21 cellular contexts compared by ENCODE assay signal in the genomic region with DNA sequence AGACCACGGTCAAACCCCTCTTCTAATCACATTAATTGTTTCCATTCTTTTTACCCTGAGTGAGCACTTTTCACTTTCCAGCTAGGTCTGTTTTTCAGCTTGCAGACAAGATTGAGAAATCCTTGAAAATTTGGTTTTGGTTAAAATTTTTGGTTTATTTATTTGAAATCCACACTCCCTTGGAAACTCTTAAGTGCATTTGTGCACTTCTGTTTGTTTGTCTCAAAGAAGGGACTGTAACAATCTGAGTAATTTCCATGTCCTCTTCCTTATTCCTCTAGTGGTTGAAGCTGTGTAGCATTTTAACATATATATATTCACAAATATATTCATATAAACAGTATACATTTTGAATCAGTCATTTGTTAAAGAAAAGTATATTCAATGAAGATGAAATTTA.
A peak's percentile ranks its signal among the peaks of the same experiment; 100 is the strongest.
DNase-seq lines count a peak whose midpoint lies in the region; ATAC-seq and TF ChIP-seq lines count a peak whose summit lies in the region.
"Had no signal": no experiment of that assay in that cellular context is flagged by ENCODE, and none has a peak within 500 bp of the region (broad histone marks: within the 10 kb centered on the region; RNA-seq: fewer than 3 reads in every experiment).

No MANE protein-coding gene starts in this region.

- POLR2A ChIA-PET in naive thymus-derived CD8-positive, alpha-beta T cell (lab: Charles Lee) = no interaction called here

- no peaks in the 10 kb centered on the region for H3K4me1 Mint-ChIP-seq in naive thymus-derived CD8-positive, alpha-beta T cell
- H3K4me1 Mint-ChIP-seq: IgD-negative memory B cell, neural crest cell had no signal

- DNase-seq in COLO829 (ENCODE audit: low spot score) = peak; percentile 22
- no peak for DNase-seq in ascending aorta (ENCODE audit: low spot score in 2 of 2)
- DNase-seq in Right ventricle myocardium superior = no peak
- DNase-seq in naive thymus-derived CD8-positive, alpha-beta T cell = no peak
- no peak for DNase-seq in WERI-Rb-1
- no peak for DNase-seq in NCI-H2029 (lab: John Stamatoyannopoulos, UW)
- DNase-seq in activated effector memory CD4-positive, alpha-beta T cell treated with Interleukin-2 at 50 U/mL for 16 hours = no peak
- DNase-seq: activated CD4-positive, alpha-beta T cell treated with anti-CD3 and anti-CD28 coated beads, Interleukin-2, amount 50 U/mL, for 48 hours; activated naive CD4-positive, alpha-beta T cell treated with anti-CD3 and anti-CD28 coated beads for 36 hours; DND-41; GOT3; mesendoderm; NCI-H1930; NK-92 treated with Interleukin-12 subunit alpha and Interleukin-12 subunit beta, amount 100 ng/mL, for 24 hours; stimulated activated naive CD4-positive, alpha-beta T cell treated with Interleukin-2 at 50 U/mL for 16 hours; upper lobe of right lung had no signal

- no peak overlapping the region for H3K9ac ChIP-seq in skeletal muscle tissue (ENCODE audit: low read depth in 1 of 3, low read length in 3 of 3)

- no peak overlapping the region for H3K27ac Mint-ChIP-seq in naive thymus-derived CD8-positive, alpha-beta T cell
- H3K27ac Mint-ChIP-seq: activated naive CD4-positive, alpha-beta T cell treated with anti-CD3 and anti-CD28 coated beads for 36 hours; dendritic cell treated with granulocyte-macrophage colony-stimulating factor and Interleukin-4, amounts not matched to agents 40 ng/mL and 50 ng/mL, for 4 days; IgD-negative memory B cell; T-helper 1 cell treated with Interleukin-12 subunit alpha and Interleukin-12 subunit beta and Interleukin-4 antibody, amounts not matched to agents 30 μg/mL and 1 μg/mL, for 36 hours had no signal

- TF ChIP-seq CTCF in ascending aorta (IDR thresholded peaks at IDR 0.05) (no peak), WERI-Rb-1 (IDR thresholded peaks at IDR 0.05; ENCODE audit: low read depth, low read length) (no peak)

- H3K36me3 ChIP-seq in ascending aorta = no peaks in the 10 kb centered on the region
- H3K36me3 ChIP-seq in skeletal muscle tissue (ENCODE audit: control insufficient read depth in 3 of 3, insufficient read depth in 3 of 3, low read length in 3 of 3) = peaks cover 4 to 17% (median 13%) of the 10 kb centered on the region in 3 donors
- no peaks in the 10 kb centered on the region for H3K36me3 ChIP-seq in WERI-Rb-1
- H3K36me3 ChIP-seq: upper lobe of right lung had no signal

- no peaks in the 10 kb centered on the region for H3K36me3 Mint-ChIP-seq in naive thymus-derived CD8-positive, alpha-beta T cell

- H3K4me1 ChIP-seq in ascending aorta (peaks cover 9 to 22% of the 10 kb centered on the region in 2 donors), skeletal muscle tissue (ENCODE audit: control insufficient read depth in 3 of 3, insufficient read depth in 3 of 3, low read length in 3 of 3) (peaks cover 5 to 12% (median 8%) of the 10 kb centered on the region in 3 donors)

- H3K27ac ChIP-seq in ascending aorta (peak overlapping the region; percentile 56 to 62), skeletal muscle tissue (ENCODE audit: low read depth, low read length) (peak overlapping the region; percentile 21), WERI-Rb-1 (no peak overlapping the region)

- intact Hi-C loops in ascending aorta (cut with DNase I) = loop anchor here (10.0 kb wide), 1 partner anchor 692 kb away; no protein-coding TSS in a partner anchor
- intact Hi-C loops in Right ventricle myocardium superior (cut with DNase I) = no loop called here

- peak; percentile 35 for ATAC-seq in Right ventricle myocardium superior (ENCODE audit: poor library complexity)
- no peak for ATAC-seq in naive thymus-derived CD8-positive, alpha-beta T cell
- ATAC-seq: upper lobe of right lung had no signal

- H3K4me3 Mint-ChIP-seq in naive thymus-derived CD8-positive, alpha-beta T cell = no peak overlapping the region
- H3K4me3 Mint-ChIP-seq: activated naive CD4-positive, alpha-beta T cell treated with anti-CD3 and anti-CD28 coated beads for 36 hours; dendritic cell treated with granulocyte-macrophage colony-stimulating factor and Interleukin-4, amounts not matched to agents 40 ng/mL and 50 ng/mL, for 4 days; IgD-negative memory B cell; neural crest cell; T-helper 1 cell treated with Interleukin-12 subunit alpha and Interleukin-12 subunit beta and Interleukin-4 antibody, amounts not matched to agents 30 μg/mL and 1 μg/mL, for 36 hours had no signal

- H3K9me3 ChIP-seq in ascending aorta (no peaks in the 10 kb centered on the region), skeletal muscle tissue (ENCODE audit: control insufficient read depth in 3 of 3, low read length in 3 of 3) (no peaks in the 10 kb centered on the region), WERI-Rb-1 (ENCODE audit: severe bottlenecking) (no peaks in the 10 kb centered on the region)
- H3K9me3 ChIP-seq: upper lobe of right lung had no signal

- H3K27me3 ChIP-seq in ascending aorta = no peaks in the 10 kb centered on the region
- no peaks in the 10 kb centered on the region for H3K27me3 ChIP-seq in skeletal muscle tissue (ENCODE audit: control insufficient read depth in 3 of 3, insufficient read depth in 3 of 3, low read length in 3 of 3)
- no peaks in the 10 kb centered on the region for H3K27me3 ChIP-seq in WERI-Rb-1 (ENCODE audit: insufficient read depth, low read depth, severe bottlenecking)
- H3K27me3 ChIP-seq: upper lobe of right lung had no signal

- H3K27me3 Mint-ChIP-seq in naive thymus-derived CD8-positive, alpha-beta T cell = peaks cover 0 to 12% (median 0%) of the 10 kb centered on the region in 5 donors
- H3K27me3 Mint-ChIP-seq: dendritic cell treated with granulocyte-macrophage colony-stimulating factor and Interleukin-4, amounts not matched to agents 40 ng/mL and 50 ng/mL, for 4 days; IgD-negative memory B cell had no signal

- no peaks in the 10 kb centered on the region for H3K9me3 Mint-ChIP-seq in naive thymus-derived CD8-positive, alpha-beta T cell
- H3K9me3 Mint-ChIP-seq: activated naive CD4-positive, alpha-beta T cell treated with anti-CD3 and anti-CD28 coated beads for 36 hours; dendritic cell treated with granulocyte-macrophage colony-stimulating factor and Interleukin-4, amounts not matched to agents 40 ng/mL and 50 ng/mL, for 4 days; IgD-negative memory B cell; neural crest cell; T-helper 1 cell treated with Interleukin-12 subunit alpha and Interleukin-12 subunit beta and Interleukin-4 antibody, amounts not matched to agents 30 μg/mL and 1 μg/mL, for 36 hours had no signal

- H3K4me3 ChIP-seq in ascending aorta (no peak overlapping the region), skeletal muscle tissue (ENCODE audit: low read length in 3 of 3) (no peak overlapping the region), WERI-Rb-1 (ENCODE audit: low read depth, low read length) (no peak overlapping the region)
- H3K4me3 ChIP-seq: upper lobe of right lung had no signal
